ENCODE assay signal across 1 cellular context in genomic region chr11:61893981-61894380, GRCh38.
A peak's percentile ranks its signal among the peaks of the same experiment; 100 is the strongest.
TF ChIP-seq lines count a peak whose summit lies in the region.

No MANE protein-coding gene starts in this region.

TF ChIP-seq in K562, 482 proteins besides CTCF, POLR2A, EP300 and RAD21:
- TF ChIP-seq MAFG (tag; conservative IDR thresholded peaks at IDR 0.05) (peak; percentile 74), MAFF (IDR thresholded peaks at IDR 0.05; ENCODE audit: low read length) (peak; percentile 30; the same call in 1 of the 2 replicates), ZNF592 (IDR thresholded peaks at IDR 0.05) (0 out of 2 replicates have a peak, but pooled peaks have one; percentile 40), RBFOX2 (IDR thresholded peaks at IDR 0.05; ENCODE audit: low read depth, low read length) (no peak), C11orf30 (IDR thresholded peaks at IDR 0.05; ENCODE audit: low read depth) (peak; percentile 75), NFE2 (IDR thresholded peaks at IDR 0.05; ENCODE audit: low read depth) (peak; percentile 64; the same call in 1 of the 2 replicates), RB1 (IDR thresholded peaks at IDR 0.05; ENCODE audit: low read depth) (no peak), ZNF316 (IDR thresholded peaks at IDR 0.05) (peak; percentile 66)
